In genomic region chr7:99040104-99040958, GRCh38 we compare ENCODE assay signal across 8 cellular contexts.
DNase-seq lines count a peak whose midpoint lies in the region; ATAC-seq, FAIRE-seq and TF ChIP-seq lines count a peak whose summit lies in the region.

No MANE protein-coding gene starts in this region.

- no peaks in the 10 kb centered on the region for H3K9me3 ChIP-seq in lung (ENCODE audit: control insufficient read depth in 2 of 2, insufficient read depth in 1 of 2, low read length in 1 of 2)

- no peak for FAIRE-seq in H54 (lab: Jason Lieb, UNC)

- WGBS in lung, 2 donors, result 77 to 78% methylated on average over 31 of the region's 31 CpGs

- H3K4me3 Mint-ChIP-seq in activated CD4-positive, alpha-beta memory T cell treated with anti-CD3 and anti-CD28 coated beads, Interleukin-2, amount 10 ng/mL, durations not matched to agents 7 days and 5 days, result no peak overlapping the region

- H3K4me3 ChIP-seq in lung, result no peak overlapping the region

- H3K27me3 Mint-ChIP-seq in activated CD4-positive, alpha-beta memory T cell treated with anti-CD3 and anti-CD28 coated beads, Interleukin-2, amount 10 ng/mL, durations not matched to agents 7 days and 5 days, result no peaks in the 10 kb centered on the region

- peak; percentile 69 for DNase-seq in AG09319 (ENCODE audit: extremely low read depth, low read depth)
- peak; percentile 71 for DNase-seq in H54 (ENCODE audit: insufficient read length, low spot score)
- peak; percentile 39 for DNase-seq in NCI-H510A treated with DMSO at 0.1 percent for 48 hours (lab: John Stamatoyannopoulos, UW)
- peak; percentile 58 for DNase-seq in activated CD4-positive, alpha-beta memory T cell treated with anti-CD3 and anti-CD28 coated beads, Interleukin-2, amount 10 ng/mL, durations not matched to agents 7 days and 5 days
- peak; percentile 57 for DNase-seq in effector CD8-positive, alpha-beta T cell (lab: John Stamatoyannopoulos, UW)
- DNase-seq in lung (ENCODE audit: low spot score), result peak; percentile 79
- peak in 2 of 3 experiments; percentile 20 to 37 for DNase-seq in stimulated activated CD4-positive, alpha-beta T cell treated with anti-CD3 and anti-CD28 coated beads, TNF-alpha, amount 100 ng/mL, for 4 hours (ENCODE audit: low read depth in 3 of 3)

- H3K27ac Mint-ChIP-seq in activated CD4-positive, alpha-beta memory T cell treated with anti-CD3 and anti-CD28 coated beads, Interleukin-2, amount 10 ng/mL, durations not matched to agents 7 days and 5 days, result no peak overlapping the region

- POLR2A ChIA-PET in activated CD4-positive, alpha-beta memory T cell treated with anti-CD3 and anti-CD28 coated beads, Interleukin-2, amount 10 ng/mL, durations not matched to agents 7 days and 5 days (lab: Charles Lee), result no interaction called here

- ATAC-seq in lung (ENCODE audit: insufficient read depth, low FRiP score), result peak; percentile 64
- no peak for ATAC-seq in GM18868 (IDR thresholded peaks at IDR 0.05; ENCODE audit: unreplicated experiment)

- TF ChIP-seq CTCF in AG09319 (IDR thresholded peaks at IDR 0.05; ENCODE audit: low read depth, low read length), result peak; percentile 60
- TF ChIP-seq CTCF in lung (IDR thresholded peaks at IDR 0.05; ENCODE audit: control extremely low read depth, extremely low read depth), result peak; percentile 72

- H3K9me3 Mint-ChIP-seq in activated CD4-positive, alpha-beta memory T cell treated with anti-CD3 and anti-CD28 coated beads, Interleukin-2, amount 10 ng/mL, durations not matched to agents 7 days and 5 days, result no peaks in the 10 kb centered on the region

- no peaks in the 10 kb centered on the region for H3K4me1 Mint-ChIP-seq in activated CD4-positive, alpha-beta memory T cell treated with anti-CD3 and anti-CD28 coated beads, Interleukin-2, amount 10 ng/mL, durations not matched to agents 7 days and 5 days

- H3K36me3 ChIP-seq in lung (ENCODE audit: control insufficient read depth in 2 of 2, insufficient read depth in 2 of 2, low read length in 2 of 2), result peaks cover 20 to 57% of the 10 kb centered on the region in 2 donors

- CTCF ChIA-PET in activated CD4-positive, alpha-beta memory T cell treated with anti-CD3 and anti-CD28 coated beads, Interleukin-2, amount 10 ng/mL, durations not matched to agents 7 days and 5 days (lab: Charles Lee), result interaction anchor here (0.5 to 2.3 kb wide), 6 partner anchors 10 to 273 kb away, joined by 3 to 7 read pairs (median 4); no protein-coding TSS in a partner anchor

- H3K36me3 Mint-ChIP-seq in activated CD4-positive, alpha-beta memory T cell treated with anti-CD3 and anti-CD28 coated beads, Interleukin-2, amount 10 ng/mL, durations not matched to agents 7 days and 5 days (ENCODE audit: low read depth), result peaks cover 70% of the 10 kb centered on the region

- peak overlapping the region in 1 of 2 donors; percentile 63 for H3K27ac ChIP-seq in lung (ENCODE audit: low read depth in 1 of 2, low read length in 1 of 2)

- no peaks in the 10 kb centered on the region for H3K4me1 ChIP-seq in lung (ENCODE audit: control insufficient read depth in 2 of 2, insufficient read depth in 2 of 2, low read length in 2 of 2)

- H3K27me3 ChIP-seq in lung (ENCODE audit: control insufficient read depth, insufficient read depth), result no peaks in the 10 kb centered on the region

- TF ChIP-seq POLR2A in H54 (IDR thresholded peaks at IDR 0.05; ENCODE audit: low read depth, low read length), result no peak

Comparison
In these comparisons a context has a peak if more than half of its experiments do, and no peak if none do; other contexts are left out.
1. DNase-seq: peak in every context shown above with its lines; median percentile 79 in lung; 71 in H54; 69 in AG09319; 58 in activated CD4-positive, alpha-beta memory T cell treated with anti-CD3 and anti-CD28 coated beads, Interleukin-2, amount 10 ng/mL, durations not matched to agents 7 days and 5 days; 57 in effector CD8-positive, alpha-beta T cell; 39 in NCI-H510A treated with DMSO at 0.1 percent for 48 hours; 28 in stimulated activated CD4-positive, alpha-beta T cell treated with anti-CD3 and anti-CD28 coated beads, TNF-alpha, amount 100 ng/mL, for 4 hours.